Comparison of ENCODE assay signal across 17 cellular contexts in the genomic region with DNA sequence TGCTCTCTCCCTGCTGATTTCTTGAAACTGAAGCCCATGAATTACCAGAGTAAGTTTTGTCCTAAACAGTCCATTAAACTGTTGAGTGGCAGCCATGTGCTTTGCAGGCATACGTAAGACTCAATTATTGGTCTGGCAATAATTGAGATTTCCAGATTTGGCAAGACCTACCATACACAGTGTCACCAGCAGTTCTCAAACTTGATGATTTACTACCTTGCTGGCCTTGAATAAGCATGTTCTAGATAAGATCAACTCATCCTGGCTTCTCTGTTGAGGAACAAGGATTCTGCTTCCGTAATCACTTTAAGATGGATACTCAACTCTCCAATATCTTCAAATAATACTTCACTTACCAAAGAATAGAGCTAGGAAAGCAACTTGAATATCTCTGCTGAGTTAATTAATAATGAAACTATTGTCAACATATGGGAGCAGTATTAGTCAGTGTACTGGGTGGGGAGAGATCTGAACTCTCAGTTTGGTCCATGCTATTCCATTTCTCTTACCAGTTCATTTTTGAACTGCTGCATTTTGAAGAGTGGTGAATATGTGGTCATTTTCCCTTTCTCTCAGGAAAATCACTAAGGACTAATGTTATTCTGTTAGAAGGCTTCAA.
"Had no signal": no experiment of that assay in that cellular context is flagged by ENCODE, and none has a peak within 500 bp of the region (broad histone marks: within the 10 kb centered on the region; RNA-seq: fewer than 3 reads in every experiment).

No MANE protein-coding gene starts in this region.

- H3K4me1 Mint-ChIP-seq: activated B cell treated with CpG ODN at 0.5 μM for 24 hours; activated CD4-positive, alpha-beta T cell treated with anti-CD3 and anti-CD28 coated beads, Interleukin-2, amount 10 ng/mL, durations not matched to agents 24 days and 14 days had no signal

- H3K27ac ChIP-seq: adrenal gland, coronary artery, heart left ventricle, left lung, thyroid gland had no signal

- H3K36me3 ChIP-seq: adrenal gland, heart left ventricle, left lung, thyroid gland had no signal

- H3K27ac Mint-ChIP-seq: activated B cell treated with CpG ODN at 0.5 μM for 24 hours; activated CD4-positive, alpha-beta T cell treated with anti-CD3 and anti-CD28 coated beads, Interleukin-2, amount 10 ng/mL, durations not matched to agents 24 days and 14 days; natural killer cell treated with Interleukin-12 subunit alpha and Interleukin-12 subunit beta and Interleukin-15 and Interleukin-18, amount 100 ng/mL, for 72 hours had no signal

- H3K4me1 ChIP-seq: adrenal gland, heart left ventricle, left lung had no signal

- H3K4me3 Mint-ChIP-seq: activated B cell treated with CpG ODN at 0.5 μM for 24 hours; activated CD4-positive, alpha-beta T cell treated with anti-CD3 and anti-CD28 coated beads, Interleukin-2, amount 10 ng/mL, durations not matched to agents 24 days and 14 days; natural killer cell treated with Interleukin-12 subunit alpha and Interleukin-12 subunit beta and Interleukin-15 and Interleukin-18, amount 100 ng/mL, for 72 hours had no signal

- H3K4me3 ChIP-seq: adrenal gland, coronary artery, heart left ventricle, left lung, smooth muscle cell, thyroid gland had no signal

- DNase-seq: activated B cell treated with CpG ODN at 0.5 μM for 24 hours; activated CD4-positive, alpha-beta T cell treated with anti-CD3 and anti-CD28 coated beads, Interleukin-2, amount 10 ng/mL, durations not matched to agents 24 days and 14 days; activated naive CD4-positive, alpha-beta T cell treated with anti-CD3 and anti-CD28 coated beads, Interleukin-2, amount 50 U/mL, for 16 hours; central memory CD4-positive, alpha-beta T cell; effector CD8-positive, alpha-beta T cell; foreskin melanocyte; heart left ventricle; islet precursor cell; left lung; mesenchymal stem cell; nucleus accumbens; right cardiac atrium; thyroid gland had no signal

- ATAC-seq: heart left ventricle; left lung; natural killer cell treated with Interleukin-12 subunit alpha and Interleukin-12 subunit beta and Interleukin-15 and Interleukin-18, amount 100 ng/mL, for 72 hours; right cardiac atrium had no signal

- H3K9me3 Mint-ChIP-seq: activated B cell treated with CpG ODN at 0.5 μM for 24 hours; activated CD4-positive, alpha-beta T cell treated with anti-CD3 and anti-CD28 coated beads, Interleukin-2, amount 10 ng/mL, durations not matched to agents 24 days and 14 days had no signal

- H3K9me3 ChIP-seq: adrenal gland, heart left ventricle, left lung, thyroid gland had no signal

- H3K36me3 Mint-ChIP-seq: natural killer cell treated with Interleukin-12 subunit alpha and Interleukin-12 subunit beta and Interleukin-15 and Interleukin-18, amount 100 ng/mL, for 72 hours had no signal

- H3K27me3 ChIP-seq: adrenal gland, heart left ventricle, left lung, thyroid gland had no signal
